In the genomic region with DNA sequence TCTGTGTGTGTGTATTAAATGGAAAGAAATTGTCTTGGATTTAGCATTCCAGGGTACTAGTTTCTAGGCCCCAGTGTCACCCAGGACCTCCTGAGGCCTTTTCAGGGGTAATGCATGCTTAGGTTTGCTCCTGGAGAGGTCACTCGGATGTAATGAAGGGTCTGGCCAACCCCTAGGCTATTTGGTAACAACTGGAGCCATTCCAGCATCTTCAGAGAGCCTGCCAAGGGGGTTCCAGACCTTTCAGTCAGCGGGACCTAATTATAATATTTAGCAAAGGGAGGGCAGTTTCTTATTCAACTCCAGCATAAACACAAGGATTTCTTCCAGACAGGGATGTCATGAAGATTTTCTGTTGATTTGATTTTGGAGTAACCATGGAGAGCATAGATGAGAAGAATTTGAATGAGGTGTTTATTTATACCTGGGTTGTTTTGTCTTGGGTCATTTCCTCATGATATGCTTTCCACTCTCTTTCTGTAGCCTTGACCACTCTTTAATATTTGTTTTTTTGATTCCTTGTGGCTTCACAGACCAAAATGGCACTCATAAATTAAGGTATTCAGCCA, we compare ENCODE assay signal across 14 cellular contexts. TPM values are rescaled to one million over a fixed set of nuclear protein-coding genes. Genes with fewer than 3 reads are reported as not detected.
DNase-seq lines count a peak whose midpoint lies in the region; ATAC-seq and TF ChIP-seq lines count a peak whose summit lies in the region.
"Had no signal": no experiment of that assay in that cellular context is flagged by ENCODE, and none has a peak within 500 bp of the region (broad histone marks: within the 10 kb centered on the region; RNA-seq: fewer than 3 reads in every experiment).

No MANE protein-coding gene starts in this region.

- peak overlapping the region in 2 of 4 donors; percentile 22 to 29 for H3K4me3 Mint-ChIP-seq in CD4-positive, CD25-positive, alpha-beta regulatory T cell
- no peak overlapping the region for H3K4me3 Mint-ChIP-seq in immature natural killer cell
- H3K4me3 Mint-ChIP-seq: activated naive CD8-positive, alpha-beta T cell treated with anti-CD3 and anti-CD28 coated beads, Interleukin-2, amount 50 U/mL, for 24 hours; type B pancreatic cell had no signal

- intact Hi-C loops in ascending aorta (cut with DNase I), result loop anchor here (2.0 to 5.0 kb wide), 2 partner anchors 17 to 40 kb away; partner anchors contain the start of gene KAT2B

- H3K27ac Mint-ChIP-seq in CD4-positive, CD25-positive, alpha-beta regulatory T cell, result peak overlapping the region in 1 of 3 donors; percentile 18
- peak overlapping the region in 1 of 6 donors; percentile 39 for H3K27ac Mint-ChIP-seq in immature natural killer cell
- H3K27ac Mint-ChIP-seq: type B pancreatic cell had no signal

- H3K36me3 ChIP-seq in CD4-positive, CD25-positive, alpha-beta regulatory T cell (ENCODE audit: control insufficient read depth, insufficient read depth, low read length), result no peaks in the 10 kb centered on the region
- H3K36me3 ChIP-seq in ascending aorta, result no peaks in the 10 kb centered on the region
- no peaks in the 10 kb centered on the region for H3K36me3 ChIP-seq in right atrium auricular region
- H3K36me3 ChIP-seq: BE2C had no signal

- H3K9me3 ChIP-seq in CD4-positive, CD25-positive, alpha-beta regulatory T cell (ENCODE audit: control insufficient read depth in 2 of 2, low read length in 2 of 2), result no peaks in the 10 kb centered on the region
- no peaks in the 10 kb centered on the region for H3K9me3 ChIP-seq in ascending aorta
- H3K9me3 ChIP-seq in right atrium auricular region, result no peaks in the 10 kb centered on the region
- H3K9me3 ChIP-seq: BE2C, SK-N-SH had no signal

- H3K27me3 Mint-ChIP-seq in CD4-positive, CD25-positive, alpha-beta regulatory T cell, result no peaks in the 10 kb centered on the region
- H3K27me3 Mint-ChIP-seq in immature natural killer cell (ENCODE audit: low read depth in 3 of 3), result peaks cover 0 to 7% (median 1%) of the 10 kb centered on the region in 3 donors
- H3K27me3 Mint-ChIP-seq: activated naive CD8-positive, alpha-beta T cell treated with anti-CD3 and anti-CD28 coated beads, Interleukin-2, amount 50 U/mL, for 24 hours; type B pancreatic cell had no signal

- TF ChIP-seq POLR2A in erythroblast (IDR thresholded peaks at IDR 0.05; ENCODE audit: low read length), result no peak

- H3K4me3 ChIP-seq in CD4-positive, CD25-positive, alpha-beta regulatory T cell (ENCODE audit: low read depth, low read length), result peak overlapping the region; percentile 80
- H3K4me3 ChIP-seq in ascending aorta (no peak overlapping the region), right atrium auricular region (no peak overlapping the region)

- peak overlapping the region; percentile 51 for H3K27ac ChIP-seq in CD4-positive, CD25-positive, alpha-beta regulatory T cell (ENCODE audit: insufficient read depth, low read length, poor library complexity, severe bottlenecking)
- H3K27ac ChIP-seq in ascending aorta (peak overlapping the region; percentile 73 to 78), right atrium auricular region (peak overlapping the region; percentile 70 to 84)

- H3K36me3 Mint-ChIP-seq in CD4-positive, CD25-positive, alpha-beta regulatory T cell, result peaks cover 6% of the 10 kb centered on the region
- H3K36me3 Mint-ChIP-seq in immature natural killer cell, result peaks cover 3 to 4% (median 3%) of the 10 kb centered on the region in 3 donors
- H3K36me3 Mint-ChIP-seq: type B pancreatic cell had no signal

- peaks cover 12 to 32% (median 24%) of the 10 kb centered on the region in 4 donors for H3K4me1 Mint-ChIP-seq in CD4-positive, CD25-positive, alpha-beta regulatory T cell
- peaks cover 30 to 33% of the 10 kb centered on the region in 2 donors for H3K4me1 Mint-ChIP-seq in immature natural killer cell

- H3K27me3 ChIP-seq in CD4-positive, CD25-positive, alpha-beta regulatory T cell (ENCODE audit: control insufficient read depth, insufficient read depth, low read length), result no peaks in the 10 kb centered on the region
- H3K27me3 ChIP-seq in ascending aorta, result no peaks in the 10 kb centered on the region
- no peaks in the 10 kb centered on the region for H3K27me3 ChIP-seq in right atrium auricular region
- H3K27me3 ChIP-seq: BE2C had no signal

- peaks cover 0 to 3% (median 0%) of the 10 kb centered on the region in 7 donors for H3K9me3 Mint-ChIP-seq in CD4-positive, CD25-positive, alpha-beta regulatory T cell
- H3K9me3 Mint-ChIP-seq in immature natural killer cell, result no peaks in the 10 kb centered on the region
- H3K9me3 Mint-ChIP-seq: activated naive CD8-positive, alpha-beta T cell treated with anti-CD3 and anti-CD28 coated beads, Interleukin-2, amount 50 U/mL, for 24 hours; type B pancreatic cell had no signal

- DNase-seq in CD4-positive, CD25-positive, alpha-beta regulatory T cell, result no peak
- DNase-seq in ascending aorta (ENCODE audit: low spot score in 2 of 2) (no peak), right atrium auricular region (ENCODE audit: low spot score) (no peak), renal cortical epithelial cell (ENCODE audit: low read depth) (peak; percentile 63), immature natural killer cell (no peak), erythroblast (lab: John Stamatoyannopoulos, UW) (no peak), ecto neural progenitor cell (ENCODE audit: low spot score) (no peak)
- DNase-seq: activated naive CD8-positive, alpha-beta T cell treated with anti-CD3 and anti-CD28 coated beads, Interleukin-2, amount 50 U/mL, for 24 hours; BE2C; NCI-H1105; SK-N-SH had no signal

- TF ChIP-seq CTCF in ascending aorta (IDR thresholded peaks at IDR 0.05), result no peak
- TF ChIP-seq CTCF in right atrium auricular region (IDR thresholded peaks at IDR 0.05), result no peak

- H3K4me1 ChIP-seq in CD4-positive, CD25-positive, alpha-beta regulatory T cell (ENCODE audit: control insufficient read depth, insufficient read depth, low read length, poor library complexity, severe bottlenecking), result peaks cover 48% of the 10 kb centered on the region
- H3K4me1 ChIP-seq in ascending aorta (peaks cover 15 to 31% of the 10 kb centered on the region in 2 donors), right atrium auricular region (peaks cover 0 to 50% of the 10 kb centered on the region in 2 donors)
- H3K4me1 ChIP-seq: BE2C had no signal

- no peak for ATAC-seq in CD4-positive, CD25-positive, alpha-beta regulatory T cell (ENCODE audit: low read depth in 2 of 2)
- no peak for ATAC-seq in HG02759 (IDR thresholded peaks at IDR 0.05; ENCODE audit: unreplicated experiment)

RNA-seq across cellular contexts. Expression of gene KAT2B, which starts 17.4 kb away (rescaled TPM):
- 185 TPM for total RNA-seq in CD4-positive, CD25-positive, alpha-beta regulatory T cell
- polyA plus RNA-seq in CD4-positive, CD25-positive, alpha-beta regulatory T cell, result 10 to 100 TPM in 1 of 4 donors, 1 to 10 TPM in 3; 5.7 to 11.0 (median 7.9) TPM
- total RNA-seq in ascending aorta (10.5 TPM), right atrium auricular region (10 to 100 TPM; 25.0 to 70.5 TPM), renal cortical epithelial cell (6.6 and 13.6 TPM in 2 replicates)
- 10 to 100 TPM in 1 of 3 donors, 1 to 10 TPM in 2; 2.5 to 12.0 (median 5.8) TPM for polyA plus RNA-seq in immature natural killer cell

RNA-seq across cellular contexts. Expression of gene PP2D1, which starts 45.6 kb away (rescaled TPM):
- not detected for total RNA-seq in CD4-positive, CD25-positive, alpha-beta regulatory T cell
- 1 to 10 TPM in 1 of 4 donors, under 1 TPM in 3; 0.16 to 1.2 (median 0.21) TPM for polyA plus RNA-seq in CD4-positive, CD25-positive, alpha-beta regulatory T cell
- total RNA-seq in ascending aorta (not detected), right atrium auricular region (not detected), renal cortical epithelial cell (not detected in 2 replicates)
- under 1 TPM; 0.19 to 0.91 (median 0.34) TPM for polyA plus RNA-seq in immature natural killer cell
- total RNA-seq: activated CD8-positive, alpha-beta memory T cell treated with anti-CD3 and anti-CD28 coated beads for 36 hours had no signal
- polyA plus RNA-seq: SK-N-SH had no signal
